In the genomic region with DNA sequence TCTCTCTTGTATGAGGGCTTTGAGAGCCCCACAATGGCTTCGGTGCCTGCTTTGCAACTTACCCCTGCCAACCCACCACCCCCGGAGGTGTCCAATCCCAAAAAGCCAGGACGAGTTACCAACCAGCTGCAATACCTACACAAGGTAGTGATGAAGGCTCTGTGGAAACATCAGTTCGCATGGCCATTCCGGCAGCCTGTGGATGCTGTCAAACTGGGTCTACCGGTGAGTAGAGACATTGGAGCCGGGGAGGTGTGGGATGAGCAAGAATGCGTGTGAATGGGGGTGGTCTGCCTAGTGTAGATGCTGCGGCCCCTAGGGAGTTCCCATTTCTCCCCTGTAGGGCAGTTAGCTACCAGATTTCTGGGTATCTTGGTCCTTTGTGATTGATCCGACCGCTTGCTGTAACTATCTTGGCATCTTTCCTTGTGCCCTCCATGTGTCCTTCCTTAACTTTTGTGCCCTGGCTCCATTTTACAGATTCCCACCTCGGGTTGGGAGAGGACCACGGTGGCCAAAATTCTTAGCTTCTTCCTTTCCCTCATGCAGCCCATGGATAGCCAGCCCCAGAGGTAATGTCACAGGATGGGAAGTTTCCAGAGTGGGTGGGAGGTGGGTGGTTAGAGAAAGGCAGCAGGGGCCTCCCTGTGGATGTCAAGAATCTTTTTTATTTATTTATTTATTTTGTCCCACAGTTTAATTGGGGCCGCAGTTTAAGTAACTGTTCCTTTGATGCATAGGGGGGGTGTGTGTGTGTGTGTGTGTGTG, we compare ENCODE assay signal across 8 cellular contexts. TPM values are rescaled to one million over a fixed set of nuclear protein-coding genes. Genes with fewer than 3 reads are reported as not detected.
DNase-seq lines count a peak whose midpoint lies in the region; ATAC-seq, FAIRE-seq and TF ChIP-seq lines count a peak whose summit lies in the region.

No MANE protein-coding gene starts in this region.

- TF ChIP-seq EP300 in A549 (IDR thresholded peaks at IDR 0.05) = no peak

- WGBS in A549 (ENCODE audit: missing lambda C conversion rate) = 3% methylated on average over 14 of the region's 14 CpGs
- 4 to 5% methylated on average over 9 to 14 of the region's 14 CpGs for WGBS in body of pancreas, 2 donors

- peak overlapping the region in 1 of 2 experiments; percentile 93; a peak in 2 of 6 replicates for H3K27ac ChIP-seq in A549
- H3K27ac ChIP-seq in body of pancreas = peak overlapping the region in 2 of 4 donors; percentile 31 to 99

- no peak for TF ChIP-seq RAD21 in A549 (conservative IDR thresholded peaks at IDR 0.05 in 1 of 2, IDR thresholded peaks at IDR 0.05 in 1 of 2)

- FAIRE-seq in A549 (lab: Jason Lieb, UNC) = no peak

- H3K4me3 ChIP-seq in A549 = peak overlapping the region; percentile 72
- peak overlapping the region; percentile 97 for H3K4me3 ChIP-seq in HFF-Myc (replicated peaks; ENCODE audit: low read depth, low read length)
- H3K4me3 ChIP-seq in body of pancreas = peak overlapping the region; percentile 83 to 96
- H3K4me3 ChIP-seq in mononuclear cell (ENCODE audit: low read length) = peak overlapping the region; percentile 99

- TF ChIP-seq CTCF in A549 (IDR thresholded peaks at IDR 0.05) (no peak), HFF-Myc (IDR thresholded peaks at IDR 0.05; ENCODE audit: low read depth, low read length, missing control alignments) (no peak), body of pancreas (IDR thresholded peaks at IDR 0.05) (no peak)

- intact Hi-C loops in body of pancreas (cut with DNase I) = no loop called here

- H3K9me3 ChIP-seq in A549 = no peaks in the 10 kb centered on the region
- H3K9me3 ChIP-seq in body of pancreas = no peaks in the 10 kb centered on the region
- no peaks in the 10 kb centered on the region for H3K9me3 ChIP-seq in mononuclear cell (ENCODE audit: low read depth, low read length)

- H3K4me1 ChIP-seq in A549 (peaks cover 39% of the 10 kb centered on the region), body of pancreas (peaks cover 43% of the 10 kb centered on the region), mononuclear cell (ENCODE audit: insufficient read depth, low read length) (peaks cover 56% of the 10 kb centered on the region)

- ATAC-seq in A549 (no peak), body of pancreas (no peak), HG03175 (IDR thresholded peaks at IDR 0.05; ENCODE audit: unreplicated experiment) (no peak)

- POLR2A ChIA-PET in A549 (lab: Yijun Ruan, JAX) = interaction anchor here (0.7 to 4.5 kb wide), 4 partner anchors 10 to 85 kb away, joined by 3 to 47 read pairs (median 6); a partner anchor contains a TSS

- H3K27me3 ChIP-seq in body of pancreas (no peaks in the 10 kb centered on the region), mononuclear cell (ENCODE audit: insufficient read depth, low read length) (no peaks in the 10 kb centered on the region)

- H3K4me2 ChIP-seq in A549 = peak overlapping the region; percentile 83

- CTCF ChIA-PET in A549 (lab: Yijun Ruan, JAX) = interaction anchor here (1.0 to 4.8 kb wide), 6 partner anchors 8 to 136 kb away, joined by 3 to 52 read pairs (median 4); a partner anchor contains a TSS

- DNase-seq in A549 (ENCODE audit: low read depth in 1 of 2, low spot score in 1 of 2) (no peak), HFF-Myc (ENCODE audit: extremely low read depth, low read depth) (no peak), body of pancreas (no peak), HCEC 1CT (no peak), NOMO-1 treated with dmso at 0.1 percent for 144 hours (lab: John Stamatoyannopoulos, UW; ENCODE audit: unreplicated experiment) (no peak)
- DNase-seq in central memory CD4-positive, alpha-beta T cell = no peak

- peaks cover 28 to 42% of the 10 kb centered on the region in 2 donors for H3K36me3 ChIP-seq in body of pancreas (replicated peaks in 1 of 2; ENCODE audit: insufficient read depth in 1 of 2, low read depth in 2 of 2)

- TF ChIP-seq POLR2A in A549 (IDR thresholded peaks at IDR 0.05; ENCODE audit: low read length) = no peak
- TF ChIP-seq POLR2A in body of pancreas (IDR thresholded peaks at IDR 0.05) = no peak

TF ChIP-seq in A549, 52 proteins besides CTCF, POLR2A, EP300 and RAD21:
- no peak for TF ChIP-seq HEYL (CRISPR knock-in tag; IDR thresholded peaks at IDR 0.05)
- TF ChIP-seq FOXS1 (CRISPR knock-in tag; IDR thresholded peaks at IDR 0.05) = no peak
- TF ChIP-seq JUN (IDR thresholded peaks at IDR 0.05) = peak in 1 of 2 experiments; percentile 31; a peak in 1 of 5 replicates
- TF ChIP-seq FOSL2 (IDR thresholded peaks at IDR 0.05) = no peak
- TF ChIP-seq FOSL2 (CRISPR knock-in tag; IDR thresholded peaks at IDR 0.05) = no peak

RNA-seq across cellular contexts. Expression of a gene that starts 6.3 kb away (rescaled TPM):
- polyA plus RNA-seq in A549 (2011; rRNA removed) (136 and 153 TPM in 2 replicates), A549 (2017; fragmentation: RNase III; extraction: RNeasy Plus Mini Kit Qiagen cat#74134 plus additional on column Dnase treatment) (92.1 to 93.6 TPM (median 92.5 TPM) in 3 replicates)
- polyA plus RNA-seq in A549 (2012; cell fraction: cytosol; rRNA removed) = 84.7 and 92.2 TPM in 2 replicates
- 151 and 158 TPM in 2 replicates for polyA plus RNA-seq in A549 (2012; cell fraction: nucleus; rRNA removed)
- polyA minus RNA-seq in A549 (2011; rRNA and poly(A)+ RNA removed) = 89.7 and 105 TPM in 2 replicates
- total RNA-seq in body of pancreas (100 to 1,000 TPM in 1 of 2 donors, 10 to 100 TPM in 1; 99.1 to 171 TPM), mononuclear cell (193 TPM)

RNA-seq across cellular contexts. Expression of a gene that starts 21.8 kb away (rescaled TPM):
- polyA plus RNA-seq in A549 (2011; rRNA removed) (5.6 and 7.0 TPM in 2 replicates), A549 (2017; fragmentation: RNase III; extraction: RNeasy Plus Mini Kit Qiagen cat#74134 plus additional on column Dnase treatment) (2.5 to 2.8 TPM (median 2.5 TPM) in 3 replicates)
- 2.7 and 3.4 TPM in 2 replicates for polyA plus RNA-seq in A549 (2012; cell fraction: cytosol; rRNA removed)
- polyA plus RNA-seq in A549 (2012; cell fraction: nucleus; rRNA removed) = 4.2 and 7.4 TPM in 2 replicates
- 4.2 and 5.5 TPM in 2 replicates for polyA minus RNA-seq in A549 (2011; rRNA and poly(A)+ RNA removed)
- total RNA-seq in body of pancreas (10 to 100 TPM; 15.8 to 26.7 TPM), mononuclear cell (89.0 TPM)

RNA-seq across cellular contexts. Expression of a gene that starts 33.9 kb away (rescaled TPM):
- polyA plus RNA-seq in A549 (2011; rRNA removed) (14.3 and 21.6 TPM in 2 replicates), A549 (2017; fragmentation: RNase III; extraction: RNeasy Plus Mini Kit Qiagen cat#74134 plus additional on column Dnase treatment) (2.1 to 3.7 TPM (median 3.0 TPM) in 3 replicates)
- 2.8 and 3.4 TPM in 2 replicates for polyA plus RNA-seq in A549 (2012; cell fraction: cytosol; rRNA removed)
- 2.4 and 2.6 TPM in 2 replicates for polyA plus RNA-seq in A549 (2012; cell fraction: nucleus; rRNA removed)
- 5.6 and 12.2 TPM in 2 replicates for polyA minus RNA-seq in A549 (2011; rRNA and poly(A)+ RNA removed)
- total RNA-seq in body of pancreas (10 to 100 TPM in 1 of 2 donors, 1 to 10 TPM in 1; 3.0 to 14.3 TPM), mononuclear cell (67.8 TPM)

RNA-seq across cellular contexts. Expression of a gene that starts 34.7 kb away (rescaled TPM):
- polyA plus RNA-seq in A549 (2011; rRNA removed) (0.25 and 0.27 TPM in 2 replicates), A549 (2017; fragmentation: RNase III; extraction: RNeasy Plus Mini Kit Qiagen cat#74134 plus additional on column Dnase treatment) (0.03 TPM in 1 of 3 replicates, not detected in the others)
- polyA plus RNA-seq in A549 (2012; cell fraction: cytosol; rRNA removed) = 0.03 TPM in 1 of 2 replicates, not detected in the other
- 0.20 TPM in 1 of 2 replicates, not detected in the other for polyA plus RNA-seq in A549 (2012; cell fraction: nucleus; rRNA removed)
- polyA minus RNA-seq in A549 (2011; rRNA and poly(A)+ RNA removed) = 0.10 and 0.12 TPM in 2 replicates
- total RNA-seq in body of pancreas (10 to 100 TPM in 1 of 2 donors, 1 to 10 TPM in 1; 2.0 to 83.3 TPM), mononuclear cell (16.2 TPM)
